Comparison of ENCODE assay signal across 13 cellular contexts in genomic region chr1:161538925-161539479, GRCh38. TPM values are rescaled to one million over a fixed set of nuclear protein-coding genes. Genes with fewer than 3 reads are reported as not detected.
DNase-seq lines count a peak whose midpoint lies in the region; ATAC-seq, FAIRE-seq and TF ChIP-seq lines count a peak whose summit lies in the region.
"Not testable (repeated sequence)": the region's sequence is repeated elsewhere in the genome, so short reads cannot be mapped to it uniquely, and the experiment has no call there.
"Had no signal": no experiment of that assay in that cellular context is flagged by ENCODE, and none has a peak within 500 bp of the region (broad histone marks: within the 10 kb centered on the region; RNA-seq: fewer than 3 reads in every experiment).

No MANE protein-coding gene starts in this region.

- not testable (repeated sequence) for FAIRE-seq in keratinocyte (lab: Jason Lieb, UNC)

- not testable (repeated sequence) for H3K27me3 ChIP-seq in CD4-positive, CD25-positive, alpha-beta regulatory T cell (ENCODE audit: control insufficient read depth, insufficient read depth, low read length); GM23338 (ENCODE audit: insufficient read depth); Karpas-422 (ENCODE audit: low read length); keratinocyte (ENCODE audit: control insufficient read depth, extremely low read depth, insufficient read depth, low read length); skeletal muscle satellite cell (ENCODE audit: control insufficient read depth, insufficient read depth, low read length)
- H3K27me3 ChIP-seq in ectodermal cell (ENCODE audit: control insufficient read depth, insufficient read depth, low read length, poor library complexity, severe bottlenecking): peaks cover 10% of the 10 kb centered on the region

- H3K9me2 ChIP-seq in GM23338 (ENCODE audit: insufficient read depth); Karpas-422 (replicated peaks; ENCODE audit: insufficient read depth, low read length): not testable (repeated sequence)

- not testable (repeated sequence) for ATAC-seq in CD4-positive, CD25-positive, alpha-beta regulatory T cell (ENCODE audit: low read depth in 2 of 2); GM23338; T-helper 17 cell

- dilution Hi-C loops in keratinocyte (cut with MboI; ENCODE audit: extremely low pct_ligation_motif_present, low sequenced_read_pairs): not testable (repeated sequence)

- peaks cover 19 to 42% (median 26%) of the 10 kb centered on the region in 4 donors for H3K4me1 Mint-ChIP-seq in CD4-positive, CD25-positive, alpha-beta regulatory T cell
- not testable (repeated sequence) for H3K4me1 Mint-ChIP-seq in GM23338
- peaks cover 34% of the 10 kb centered on the region for H3K4me1 Mint-ChIP-seq in T-helper 17 cell
- peaks cover 35% of the 10 kb centered on the region for H3K4me1 Mint-ChIP-seq in activated naive CD4-positive, alpha-beta T cell treated with anti-CD3 and anti-CD28 coated beads for 36 hours (ENCODE audit: low read depth)

- H3K9me3 ChIP-seq in CD4-positive, CD25-positive, alpha-beta regulatory T cell (ENCODE audit: control insufficient read depth in 2 of 2, low read length in 2 of 2); Karpas-422 (ENCODE audit: low read length); T-helper 17 cell (ENCODE audit: control insufficient read depth, low read length, poor library complexity, severe bottlenecking); ectodermal cell (ENCODE audit: control insufficient read depth, low read length); keratinocyte (ENCODE audit: control insufficient read depth, low read depth, low read length); skeletal muscle satellite cell (replicated peaks; ENCODE audit: low read length): not testable (repeated sequence)

- peaks cover 26% of the 10 kb centered on the region for H3K27me3 Mint-ChIP-seq in CD4-positive, CD25-positive, alpha-beta regulatory T cell
- not testable (repeated sequence) for H3K27me3 Mint-ChIP-seq in GM23338 (ENCODE audit: insufficient read depth, low read depth, poor library complexity); T-helper 17 cell; activated naive CD4-positive, alpha-beta T cell treated with anti-CD3 and anti-CD28 coated beads for 36 hours (ENCODE audit: low read depth)

- TF ChIP-seq CTCF in GM23338 (conservative IDR thresholded peaks at IDR 0.05; ENCODE audit: low read depth in 2 of 2); keratinocyte (optimal IDR thresholded peaks at IDR 0.05 in 1 of 3, IDR thresholded peaks at IDR 0.05 in 1 of 3, conservative IDR thresholded peaks at IDR 0.05 in 1 of 3; ENCODE audit: extremely low read depth in 1 of 3, insufficient read depth in 2 of 3, low read length in 3 of 3): not testable (repeated sequence)

- not testable (repeated sequence) for H3K9ac ChIP-seq in Karpas-422 (ENCODE audit: low read length); keratinocyte (ENCODE audit: control insufficient read depth, extremely low read depth, insufficient read depth, low read length); skeletal muscle satellite cell (ENCODE audit: low read depth, low read length)

- intact Hi-C loops in activated naive CD4-positive, alpha-beta T cell treated with anti-CD3 and anti-CD28 coated beads for 36 hours (cut with micrococcal nuclease): not testable (repeated sequence)

- H3K36me3 ChIP-seq in CD4-positive, CD25-positive, alpha-beta regulatory T cell (ENCODE audit: control insufficient read depth, insufficient read depth, low read length); GM23338 (ENCODE audit: insufficient read depth); Karpas-422 (ENCODE audit: insufficient read depth, low read length); ectodermal cell (ENCODE audit: control insufficient read depth, insufficient read depth, low read length); keratinocyte (ENCODE audit: control insufficient read depth in 2 of 2, extremely low read depth in 1 of 2, insufficient read depth in 2 of 2, low read length in 2 of 2); skeletal muscle satellite cell (ENCODE audit: insufficient read depth, low read length): not testable (repeated sequence)

- not testable (repeated sequence) for H3K9me3 Mint-ChIP-seq in CD4-positive, CD25-positive, alpha-beta regulatory T cell; activated naive CD4-positive, alpha-beta T cell treated with anti-CD3 and anti-CD28 coated beads for 36 hours
- peaks cover 30% of the 10 kb centered on the region for H3K9me3 Mint-ChIP-seq in GM23338

- not testable (repeated sequence) for H3K36me3 Mint-ChIP-seq in CD4-positive, CD25-positive, alpha-beta regulatory T cell; T-helper 17 cell (ENCODE audit: low read depth); activated naive CD4-positive, alpha-beta T cell treated with anti-CD3 and anti-CD28 coated beads for 36 hours (ENCODE audit: low read depth)
- H3K36me3 Mint-ChIP-seq in GM23338 (ENCODE audit: low read depth): peaks cover 23% of the 10 kb centered on the region

- not testable (repeated sequence) for H3K4me1 ChIP-seq in CD4-positive, CD25-positive, alpha-beta regulatory T cell (ENCODE audit: control insufficient read depth, insufficient read depth, low read length, poor library complexity, severe bottlenecking); GM23338 (ENCODE audit: insufficient read depth); ectodermal cell (ENCODE audit: control insufficient read depth, insufficient read depth, low read length); keratinocyte (ENCODE audit: control insufficient read depth, extremely low read depth, insufficient read depth, low read length); skeletal muscle satellite cell (ENCODE audit: control insufficient read depth, insufficient read depth, low read length)
- peaks cover 15% of the 10 kb centered on the region for H3K4me1 ChIP-seq in Karpas-422 (ENCODE audit: low read length)

- not testable (repeated sequence) for H3K27ac Mint-ChIP-seq in CD4-positive, CD25-positive, alpha-beta regulatory T cell; GM23338; T-helper 17 cell; activated naive CD4-positive, alpha-beta T cell treated with anti-CD3 and anti-CD28 coated beads for 36 hours

- H2AFZ ChIP-seq in GM23338; Karpas-422 (ENCODE audit: low read length); keratinocyte (ENCODE audit: control insufficient read depth, low read length): not testable (repeated sequence)

- CTCF ChIA-PET in activated naive CD4-positive, alpha-beta T cell treated with anti-CD3 and anti-CD28 coated beads for 36 hours (lab: Charles Lee): interaction anchor here (0.7 to 1.2 kb wide), 4 partner anchors 15 to 254 kb away, joined by 3 to 4 read pairs (median 4); partner anchors contain the start of gene HSPA6

- H3K4me3 Mint-ChIP-seq in CD4-positive, CD25-positive, alpha-beta regulatory T cell: peak overlapping the region in 3 of 4 donors; percentile 28 to 98 (median 95)
- H3K4me3 Mint-ChIP-seq in GM23338: peak overlapping the region; percentile 95
- H3K4me3 Mint-ChIP-seq in T-helper 17 cell: peak overlapping the region; percentile 19
- peak overlapping the region; percentile 79 for H3K4me3 Mint-ChIP-seq in activated naive CD4-positive, alpha-beta T cell treated with anti-CD3 and anti-CD28 coated beads for 36 hours

- not testable (repeated sequence) for H4K20me1 ChIP-seq in GM23338 (replicated peaks; ENCODE audit: insufficient read depth); Karpas-422 (ENCODE audit: insufficient read depth, low read depth, low read length); keratinocyte (ENCODE audit: control insufficient read depth, extremely low read depth, insufficient read depth, low read length)

- DNase-seq in CD4-positive, CD25-positive, alpha-beta regulatory T cell; GM23338 (ENCODE audit: low spot score); T-helper 17 cell; activated naive CD4-positive, alpha-beta T cell treated with anti-CD3 and anti-CD28 coated beads for 36 hours; keratinocyte (ENCODE audit: low read depth, low spot score): not testable (repeated sequence)
- DNase-seq in Karpas-422: peak; percentile 41

- H3F3A ChIP-seq in GM23338 (replicated peaks; ENCODE audit: low read depth): peaks cover 10% of the 10 kb centered on the region; the same call in 1 of the 2 replicates

- H3K27ac ChIP-seq in CD4-positive, CD25-positive, alpha-beta regulatory T cell (ENCODE audit: insufficient read depth, low read length, poor library complexity, severe bottlenecking); GM23338 (ENCODE audit: low read depth); Karpas-422 (ENCODE audit: low read length); ectodermal cell (ENCODE audit: insufficient read depth, low read depth, low read length, poor library complexity, severe bottlenecking); keratinocyte (ENCODE audit: control insufficient read depth, insufficient read depth, low read length): not testable (repeated sequence)

- 85 to 86% methylated on average over 6 of the region's 7 CpGs for WGBS in ectodermal cell, 2 experiments

- not testable (repeated sequence) for H3K9me1 ChIP-seq in keratinocyte (ENCODE audit: control insufficient read depth, extremely low read depth, insufficient read depth, low read length)

- H3K4me3 ChIP-seq in CD4-positive, CD25-positive, alpha-beta regulatory T cell (ENCODE audit: low read depth, low read length); skeletal muscle satellite cell (ENCODE audit: low read length): not testable (repeated sequence)
- H3K4me3 ChIP-seq in GM23338: peak overlapping the region; percentile 80
- peak overlapping the region; percentile 31; the same call in 1 of the 2 replicates for H3K4me3 ChIP-seq in Karpas-422 (ENCODE audit: low read length)
- peak overlapping the region; percentile 69 for H3K4me3 ChIP-seq in ectodermal cell (ENCODE audit: insufficient read depth, low read depth, low read length)
- H3K4me3 ChIP-seq in keratinocyte (ENCODE audit: control insufficient read depth in 2 of 3, extremely low read depth in 1 of 3, insufficient read depth in 2 of 3, low read depth in 1 of 3, low read length in 3 of 3): peak overlapping the region in 2 of 3 experiments; percentile 81 to 90

- H3K79me2 ChIP-seq in GM23338 (replicated peaks; ENCODE audit: insufficient read depth); Karpas-422 (ENCODE audit: low read length); keratinocyte (ENCODE audit: control insufficient read depth, insufficient read depth, low read length): not testable (repeated sequence)

- peak overlapping the region; percentile 89 for H3K4me2 ChIP-seq in GM23338
- H3K4me2 ChIP-seq in Karpas-422 (ENCODE audit: low read depth, low read length, poor library complexity, severe bottlenecking): peak overlapping the region; percentile 82
- H3K4me2 ChIP-seq in keratinocyte (ENCODE audit: control insufficient read depth, extremely low read depth, insufficient read depth, low read depth, low read length): peak overlapping the region; percentile 82
- peak overlapping the region; percentile 93 for H3K4me2 ChIP-seq in skeletal muscle satellite cell (ENCODE audit: low read length)

RNA-seq across cellular contexts. Expression of gene FCGR3A, which starts 10.6 kb away (rescaled TPM):
- total RNA-seq in CD4-positive, CD25-positive, alpha-beta regulatory T cell: not detected
- under 1 TPM in 3 of 4 donors, not detected in 1; 0.52 to 0.83 (median 0.79) TPM for polyA plus RNA-seq in CD4-positive, CD25-positive, alpha-beta regulatory T cell
- total RNA-seq in GM23338 (2014; rRNA removed; shearing (Covaris generic)): not detected in 2 replicates
- polyA plus RNA-seq in GM23338 (2016; fragmentation: Nextera tagmentation; extraction: Ambion mirVana) (0.10 TPM in 1 of 2 replicates, not detected in the other), keratinocyte (not detected in 3 replicates)
- not detected in 2 replicates for total RNA-seq in Karpas-422 (2014; rRNA removed; shearing (Covaris generic); ENCODE audit: low replicate concordance)
- 1 to 10 TPM in 1 of 2 donors, under 1 TPM in 1; 0.31 to 4.3 TPM for total RNA-seq in T-helper 17 cell
- under 1 TPM in 1 of 2 experiments, not detected in 1; 0.19 TPM for total RNA-seq in activated naive CD4-positive, alpha-beta T cell treated with anti-CD3 and anti-CD28 coated beads for 36 hours
- not detected for polyA plus RNA-seq in ectodermal cell (2013, experiment 1 of 4)
- polyA plus RNA-seq in ectodermal cell (2013, experiment 2 of 4): not detected
- not detected for polyA plus RNA-seq in ectodermal cell (2013, experiment 3 of 4)
- not detected for polyA plus RNA-seq in ectodermal cell (2013, experiment 4 of 4)
- not detected for polyA plus RNA-seq in keratinocyte (2011; ENCODE audit: low read depth)
- polyA plus RNA-seq in keratinocyte (2011; cell fraction: cytosol; rRNA removed): not detected in 2 replicates
- not detected in 2 replicates for polyA plus RNA-seq in keratinocyte (2011; cell fraction: nucleus; rRNA removed)
- not detected in 2 replicates for polyA plus RNA-seq in keratinocyte (2012; ENCODE audit: low replicate concordance)
- polyA minus RNA-seq in keratinocyte: not detected in 3 replicates
- not detected for polyA minus RNA-seq in keratinocyte (2011; cell fraction: cytosol; rRNA and poly(A)+ RNA removed)
- polyA minus RNA-seq in keratinocyte (2011; cell fraction: nucleus; rRNA and poly(A)+ RNA removed): not detected in 2 replicates
- total RNA-seq in skeletal muscle satellite cell (2012; rRNA removed): not detected in 2 replicates
- total RNA-seq: Daoy, dermis microvascular lymphatic vessel endothelial cell, M059J, progenitor cell of endocrine pancreas had no signal
- polyA plus RNA-seq: neural cell had no signal

RNA-seq across cellular contexts. Expression of gene HSPA6, which starts 14.7 kb away (rescaled TPM):
- total RNA-seq in CD4-positive, CD25-positive, alpha-beta regulatory T cell: not detected
- not detected for polyA plus RNA-seq in CD4-positive, CD25-positive, alpha-beta regulatory T cell
- total RNA-seq in GM23338 (2014; rRNA removed; shearing (Covaris generic)): not detected in 2 replicates
- polyA plus RNA-seq in GM23338 (2016; fragmentation: Nextera tagmentation; extraction: Ambion mirVana): 0.09 TPM in 1 of 2 replicates, not detected in the other
- total RNA-seq in Karpas-422 (2014; rRNA removed; shearing (Covaris generic); ENCODE audit: low replicate concordance): 14.6 and 31.9 TPM in 2 replicates
- total RNA-seq in T-helper 17 cell: under 1 TPM; 0.27 to 0.50 TPM
- total RNA-seq in activated naive CD4-positive, alpha-beta T cell treated with anti-CD3 and anti-CD28 coated beads for 36 hours: under 1 TPM; 0.12 to 0.25 TPM
- polyA plus RNA-seq in ectodermal cell (2013, experiment 1 of 4): not detected
- not detected for polyA plus RNA-seq in ectodermal cell (2013, experiment 2 of 4)
- polyA plus RNA-seq in ectodermal cell (2013, experiment 3 of 4): not detected
- polyA plus RNA-seq in ectodermal cell (2013, experiment 4 of 4): not detected
- polyA plus RNA-seq in keratinocyte: 0.26 to 0.31 TPM (median 0.27 TPM) in 3 replicates
- 5.5 TPM for polyA plus RNA-seq in keratinocyte (2011; ENCODE audit: low read depth)
- 0.09 and 0.10 TPM in 2 replicates for polyA plus RNA-seq in keratinocyte (2011; cell fraction: cytosol; rRNA removed)
- 0.33 and 0.51 TPM in 2 replicates for polyA plus RNA-seq in keratinocyte (2011; cell fraction: nucleus; rRNA removed)
- 0.60 and 8.0 TPM in 2 replicates for polyA plus RNA-seq in keratinocyte (2012; ENCODE audit: low replicate concordance)
- 0.58 to 0.66 TPM in 2 of 3 replicates, not detected in the other for polyA minus RNA-seq in keratinocyte
- polyA minus RNA-seq in keratinocyte (2011; cell fraction: cytosol; rRNA and poly(A)+ RNA removed): 0.77 TPM
- 0.62 and 0.74 TPM in 2 replicates for polyA minus RNA-seq in keratinocyte (2011; cell fraction: nucleus; rRNA and poly(A)+ RNA removed)
- 0.25 and 1.1 TPM in 2 replicates for total RNA-seq in skeletal muscle satellite cell (2012; rRNA removed)
- total RNA-seq: progenitor cell of endocrine pancreas had no signal

RNA-seq across cellular contexts. Expression of gene FCGR2A, which starts 33.7 kb away (rescaled TPM):
- not detected for total RNA-seq in CD4-positive, CD25-positive, alpha-beta regulatory T cell
- under 1 TPM in 2 of 4 donors, not detected in 2; 0.17 to 0.76 TPM for polyA plus RNA-seq in CD4-positive, CD25-positive, alpha-beta regulatory T cell
- 1.3 TPM in 1 of 2 replicates, not detected in the other for total RNA-seq in GM23338 (2014; rRNA removed; shearing (Covaris generic))
- 0.08 and 0.38 TPM in 2 replicates for polyA plus RNA-seq in GM23338 (2016; fragmentation: Nextera tagmentation; extraction: Ambion mirVana)
- 3.9 and 4.6 TPM in 2 replicates for total RNA-seq in Karpas-422 (2014; rRNA removed; shearing (Covaris generic); ENCODE audit: low replicate concordance)
- total RNA-seq in T-helper 17 cell: 1 to 10 TPM; 2.5 to 6.1 TPM
- not detected for total RNA-seq in activated naive CD4-positive, alpha-beta T cell treated with anti-CD3 and anti-CD28 coated beads for 36 hours
- polyA plus RNA-seq in ectodermal cell (2013, experiment 1 of 4): not detected
- 0.07 TPM for polyA plus RNA-seq in ectodermal cell (2013, experiment 2 of 4)
- polyA plus RNA-seq in ectodermal cell (2013, experiment 3 of 4): 0.75 TPM
- not detected for polyA plus RNA-seq in ectodermal cell (2013, experiment 4 of 4)
- polyA plus RNA-seq in keratinocyte: 0.08 TPM in 1 of 3 replicates, not detected in the others
- not detected for polyA plus RNA-seq in keratinocyte (2011; ENCODE audit: low read depth)
- 0.02 TPM in 1 of 2 replicates, not detected in the other for polyA plus RNA-seq in keratinocyte (2011; cell fraction: cytosol; rRNA removed)
- polyA plus RNA-seq in keratinocyte (2011; cell fraction: nucleus; rRNA removed): 0.08 TPM in 1 of 2 replicates, not detected in the other
- polyA plus RNA-seq in keratinocyte (2012; ENCODE audit: low replicate concordance): not detected in 2 replicates
- not detected in 3 replicates for polyA minus RNA-seq in keratinocyte
- not detected for polyA minus RNA-seq in keratinocyte (2011; cell fraction: cytosol; rRNA and poly(A)+ RNA removed)
- not detected in 2 replicates for polyA minus RNA-seq in keratinocyte (2011; cell fraction: nucleus; rRNA and poly(A)+ RNA removed)
- 0.22 TPM in 1 of 2 replicates, not detected in the other for total RNA-seq in skeletal muscle satellite cell (2012; rRNA removed)
- total RNA-seq: Daoy, progenitor cell of endocrine pancreas had no signal
- polyA plus RNA-seq: neural cell had no signal

Comparison
In these comparisons a context has a peak if more than half of its experiments do, and no peak if none do; other contexts are left out.
1. H3K4me3 Mint-ChIP-seq: peak in every context shown above with its lines; median percentile 95 in CD4-positive, CD25-positive, alpha-beta regulatory T cell; 95 in GM23338; 79 in activated naive CD4-positive, alpha-beta T cell treated with anti-CD3 and anti-CD28 coated beads for 36 hours; 19 in T-helper 17 cell.
2. RNA of gene HSPA6, which starts 14.7 kb away (total RNA-seq): 14.6 to 31.9 TPM in Karpas-422; 0.27 to 0.50 TPM in T-helper 17 cell, 0.12 to 0.25 TPM in activated naive CD4-positive, alpha-beta T cell treated with anti-CD3 and anti-CD28 coated beads for 36 hours, not detected in CD4-positive, CD25-positive, alpha-beta regulatory T cell (single experiment) and not detected in GM23338; every median in the first group is over 10 times any median in the second.
3. Peak in every context shown above with its lines, with median percentiles within 50 percentile points of each other: H3K4me2 ChIP-seq.